1 cellular context compared by ENCODE assay signal in the genomic region with DNA sequence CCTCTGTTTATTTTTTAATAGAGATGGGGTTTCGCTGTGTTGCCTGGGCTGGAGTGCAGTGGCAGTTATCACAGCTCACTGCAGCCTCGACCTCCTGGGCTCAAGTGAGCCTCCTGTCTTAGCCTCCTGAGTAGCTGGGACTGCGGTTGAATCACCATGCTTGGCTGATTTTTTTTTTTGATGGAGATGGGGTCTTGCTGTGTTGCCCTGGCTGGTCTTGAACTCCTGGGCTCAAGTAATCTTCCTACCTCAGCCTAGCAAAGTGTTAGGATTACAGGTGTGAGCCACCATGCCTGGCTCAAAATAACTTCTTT.
TF ChIP-seq lines count a peak whose summit lies in the region.

No MANE protein-coding gene starts in this region.

TF ChIP-seq in HCT116, 20 proteins besides CTCF, POLR2A, EP300 and RAD21 (continued from another document):
- TF ChIP-seq ZNF274 (IDR thresholded peaks at IDR 0.05; ENCODE audit: low read depth, low read length) (no peak), SRF (IDR thresholded peaks at IDR 0.05; ENCODE audit: low read depth) (no peak), SIN3A (IDR thresholded peaks at IDR 0.05; ENCODE audit: low read depth) (no peak), POLR2AphosphoS5 (IDR thresholded peaks at IDR 0.05; ENCODE audit: low read depth, low read length) (no peak), CEBPB (IDR thresholded peaks at IDR 0.05; ENCODE audit: low read depth) (no peak), SP1 (IDR thresholded peaks at IDR 0.05; ENCODE audit: low read depth) (no peak), ELF1 (IDR thresholded peaks at IDR 0.05; ENCODE audit: borderline replicate concordance, low read depth) (no peak), FOSL1 (IDR thresholded peaks at IDR 0.05; ENCODE audit: low read depth) (no peak), CBX3 (IDR thresholded peaks at IDR 0.05; ENCODE audit: low read depth) (no peak), TCF7L2 (IDR thresholded peaks at IDR 0.05; ENCODE audit: borderline replicate concordance, extremely low read depth, insufficient read depth, insufficient read length) (no peak)
- TF ChIP-seq, protein P1, sequence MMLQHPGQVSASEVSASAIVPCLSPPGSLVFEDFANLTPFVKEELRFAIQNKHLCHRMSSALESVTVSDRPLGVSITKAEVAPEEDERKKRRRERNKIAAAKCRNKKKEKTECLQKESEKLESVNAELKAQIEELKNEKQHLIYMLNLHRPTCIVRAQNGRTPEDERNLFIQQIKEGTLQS (IDR thresholded peaks at IDR 0.05): no peak
- TF ChIP-seq, protein P2, sequence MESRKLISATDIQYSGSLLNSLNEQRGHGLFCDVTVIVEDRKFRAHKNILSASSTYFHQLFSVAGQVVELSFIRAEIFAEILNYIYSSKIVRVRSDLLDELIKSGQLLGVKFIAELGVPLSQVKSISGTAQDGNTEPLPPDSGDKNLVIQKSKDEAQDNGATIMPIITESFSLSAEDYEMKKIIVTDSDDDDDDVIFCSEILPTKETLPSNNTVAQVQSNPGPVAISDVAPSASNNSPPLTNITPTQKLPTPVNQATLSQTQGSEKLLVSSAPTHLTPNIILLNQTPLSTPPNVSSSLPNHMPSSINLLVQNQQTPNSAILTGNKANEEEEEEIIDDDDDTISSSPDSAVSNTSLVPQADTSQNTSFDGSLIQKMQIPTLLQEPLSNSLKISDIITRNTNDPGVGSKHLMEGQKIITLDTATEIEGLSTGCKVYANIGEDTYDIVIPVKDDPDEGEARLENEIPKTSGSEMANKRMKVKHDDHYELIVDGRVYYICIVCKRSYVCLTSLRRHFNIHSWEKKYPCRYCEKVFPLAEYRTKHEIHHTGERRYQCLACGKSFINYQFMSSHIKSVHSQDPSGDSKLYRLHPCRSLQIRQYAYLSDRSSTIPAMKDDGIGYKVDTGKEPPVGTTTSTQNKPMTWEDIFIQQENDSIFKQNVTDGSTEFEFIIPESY (IDR thresholded peaks at IDR 0.05; ENCODE audit: extremely low read depth, insufficient replicate concordance, low read length): no peak
